Comparison of ENCODE assay signal across 9 cellular contexts in the genomic region with DNA sequence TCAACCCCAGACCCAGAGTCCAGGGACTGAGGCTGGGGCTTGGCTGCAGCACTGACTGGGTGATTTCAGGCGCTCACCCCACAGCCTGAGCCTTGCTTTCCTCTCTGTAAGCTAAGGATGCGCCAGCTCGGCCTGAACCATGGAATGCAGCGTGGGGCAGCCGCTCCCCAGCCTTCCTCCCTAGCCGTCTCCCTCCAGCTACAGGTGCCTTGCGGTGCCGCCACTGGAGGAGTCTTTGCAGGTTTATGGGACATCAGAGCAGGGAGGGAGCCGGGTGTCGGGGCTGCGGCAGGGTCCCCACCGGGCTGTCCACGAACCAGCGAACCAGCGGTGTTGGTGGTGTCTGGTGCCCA. TPM values are rescaled to one million over a fixed set of nuclear protein-coding genes. Genes with fewer than 3 reads are reported as not detected.
DNase-seq lines count a peak whose midpoint lies in the region; ATAC-seq and TF ChIP-seq lines count a peak whose summit lies in the region.
"Had no signal": no experiment of that assay in that cellular context is flagged by ENCODE, and none has a peak within 500 bp of the region (broad histone marks: within the 10 kb centered on the region; RNA-seq: fewer than 3 reads in every experiment).

No MANE protein-coding gene starts in this region.

- H3K27me3 Mint-ChIP-seq in CD14-positive monocyte (ENCODE audit: low read depth in 3 of 3), result peaks cover 38 to 63% (median 47%) of the 10 kb centered on the region in 3 donors

- no peak for TF ChIP-seq POLR2A in body of pancreas (IDR thresholded peaks at IDR 0.05)
- TF ChIP-seq POLR2A in stomach (IDR thresholded peaks at IDR 0.05), result no peak

- WGBS in body of pancreas, 2 donors, result 8 to 37% methylated on average over 2 to 15 of the region's 15 CpGs
- 32% methylated on average over 15 of the region's 15 CpGs for WGBS in liver
- WGBS in stomach, 5 donors, result 13 to 27% (median 21%) methylated on average over 2 to 15 of the region's 15 CpGs

- peak; percentile 41 for ATAC-seq in body of pancreas

- H3K27me3 ChIP-seq in body of pancreas (no peaks in the 10 kb centered on the region), liver (ENCODE audit: control insufficient read depth in 4 of 4, insufficient read depth in 4 of 4, low read length in 3 of 4) (peaks cover 0 to 2% (median 0%) of the 10 kb centered on the region in 4 donors), stomach (peaks cover 0 to 19% (median 8%) of the 10 kb centered on the region in 3 donors)

- H3K9me3 ChIP-seq in body of pancreas, result no peaks in the 10 kb centered on the region
- H3K9me3 ChIP-seq in liver (ENCODE audit: control insufficient read depth in 4 of 4, low read length in 3 of 4), result no peaks in the 10 kb centered on the region
- no peaks in the 10 kb centered on the region for H3K9me3 ChIP-seq in stomach

- peak overlapping the region in 1 of 2 donors; percentile 56 for H3K4me3 Mint-ChIP-seq in CD14-positive monocyte

- peaks cover 0 to 2% of the 10 kb centered on the region in 2 donors for H3K36me3 Mint-ChIP-seq in CD14-positive monocyte

- H3K36me3 ChIP-seq in body of pancreas (replicated peaks in 1 of 2; ENCODE audit: insufficient read depth in 1 of 2, low read depth in 2 of 2) (no peaks in the 10 kb centered on the region), liver (ENCODE audit: control insufficient read depth in 4 of 4, insufficient read depth in 3 of 4, low read depth in 1 of 4, low read length in 3 of 4) (no peaks in the 10 kb centered on the region), stomach (no peaks in the 10 kb centered on the region)

- DNase-seq in NCI-H1417 (lab: John Stamatoyannopoulos, UW) (peak in 2 of 3 experiments; percentile 36 to 52), NCI-H1417 treated with DMSO at 0.1 percent for 48 hours (lab: John Stamatoyannopoulos, UW) (no peak), body of pancreas (no peak), stomach (no peak), CD14-positive monocyte (ENCODE audit: low spot score) (no peak), NCI-H2107 treated with DMSO at 0.1 percent for 48 hours (lab: John Stamatoyannopoulos, UW; ENCODE audit: unreplicated experiment) (no peak), KG1 (lab: John Stamatoyannopoulos, UW) (no peak)

- H3K27ac Mint-ChIP-seq in CD14-positive monocyte, result no peak overlapping the region

- TF ChIP-seq RAD21 in liver (IDR thresholded peaks at IDR 0.05), result no peak

- peak overlapping the region; percentile 54 to 63 for H3K4me3 ChIP-seq in body of pancreas
- H3K4me3 ChIP-seq in liver (ENCODE audit: low read depth in 1 of 3, low read length in 3 of 3), result peak overlapping the region in 2 of 3 donors; percentile 32 to 64
- peak overlapping the region; percentile 51 to 63 (median 56) for H3K4me3 ChIP-seq in stomach

- TF ChIP-seq CTCF in body of pancreas (IDR thresholded peaks at IDR 0.05) (no peak), liver (IDR thresholded peaks at IDR 0.05; ENCODE audit: low read depth, low read length, missing input control) (no peak), stomach (IDR thresholded peaks at IDR 0.05) (no peak), CD14-positive monocyte (IDR thresholded peaks at IDR 0.05) (no peak)

- H3K4me1 ChIP-seq in body of pancreas, result peaks cover 8% of the 10 kb centered on the region
- H3K4me1 ChIP-seq in liver (ENCODE audit: control insufficient read depth in 4 of 4, insufficient read depth in 4 of 4, low read length in 3 of 4), result peaks cover 3 to 9% (median 5%) of the 10 kb centered on the region in 4 donors
- peaks cover 12 to 20% (median 16%) of the 10 kb centered on the region in 4 donors for H3K4me1 ChIP-seq in stomach

- peaks cover 0 to 13% (median 5%) of the 10 kb centered on the region in 7 donors for H3K9me3 Mint-ChIP-seq in CD14-positive monocyte

- peaks cover 2% of the 10 kb centered on the region for H3K4me1 Mint-ChIP-seq in CD14-positive monocyte

- H3K27ac ChIP-seq in body of pancreas (no peak overlapping the region), liver (ENCODE audit: low read depth in 1 of 2, low read length in 2 of 2) (no peak overlapping the region), stomach (peak overlapping the region in 1 of 5 donors; percentile 64)
- H3K27ac ChIP-seq: 22Rv1 had no signal

- intact Hi-C loops in body of pancreas (cut with DNase I) (no loop called here), stomach (cut with DNase I; ENCODE audit: low total_unique reads) (no loop called here), CD14-positive monocyte (cut with micrococcal nuclease) (no loop called here)

- no peak overlapping the region for H3K9ac ChIP-seq in liver (ENCODE audit: low read depth in 1 of 2, low read length in 2 of 2)

- no peak for TF ChIP-seq EP300 in stomach (IDR thresholded peaks at IDR 0.05)

TF ChIP-seq in liver, 16 proteins besides CTCF, POLR2A, EP300 and RAD21:
- no peak for TF ChIP-seq JUND (IDR thresholded peaks at IDR 0.05)
- TF ChIP-seq TAF1 (conservative IDR thresholded peaks at IDR 0.05), result no peak
- TF ChIP-seq NR2F2 (IDR thresholded peaks at IDR 0.05), result no peak
- TF ChIP-seq RXRA (IDR thresholded peaks at IDR 0.05), result no peak

RNA-seq across cellular contexts. Expression of a gene that starts 19.4 kb away (rescaled TPM):
- 10 to 100 TPM; 59.0 to 77.6 TPM for total RNA-seq in body of pancreas
- 10 to 100 TPM; 48.2 to 52.3 TPM for total RNA-seq in liver
- polyA plus RNA-seq in liver, result 10 to 100 TPM; 33.5 to 39.6 TPM
- total RNA-seq in stomach, result 100 to 1,000 TPM in 2 of 5 donors, 10 to 100 TPM in 3; 19.7 to 175 (median 98.0) TPM
- polyA plus RNA-seq in stomach, result 10 to 100 TPM; 56.6 to 85.2 (median 80.4) TPM
- 10 to 100 TPM; 61.9 to 64.0 TPM for polyA plus RNA-seq in CD14-positive monocyte

Comparison
In these comparisons a context has a peak if more than half of its experiments do, and no peak if none do; other contexts are left out.
1. DNase-seq: peak in NCI-H1417 (2 of 3); none in NCI-H1417 treated with DMSO at 0.1 percent for 48 hours (single experiment), body of pancreas (0 of 4), stomach (single experiment), CD14-positive monocyte (single experiment), NCI-H2107 treated with DMSO at 0.1 percent for 48 hours (single experiment) and KG1 (single experiment).
2. Peak in every context shown above with its lines, with median percentiles within 50 percentile points of each other: H3K4me3 ChIP-seq.